1 cellular context compared by ENCODE assay signal in the genomic region with DNA sequence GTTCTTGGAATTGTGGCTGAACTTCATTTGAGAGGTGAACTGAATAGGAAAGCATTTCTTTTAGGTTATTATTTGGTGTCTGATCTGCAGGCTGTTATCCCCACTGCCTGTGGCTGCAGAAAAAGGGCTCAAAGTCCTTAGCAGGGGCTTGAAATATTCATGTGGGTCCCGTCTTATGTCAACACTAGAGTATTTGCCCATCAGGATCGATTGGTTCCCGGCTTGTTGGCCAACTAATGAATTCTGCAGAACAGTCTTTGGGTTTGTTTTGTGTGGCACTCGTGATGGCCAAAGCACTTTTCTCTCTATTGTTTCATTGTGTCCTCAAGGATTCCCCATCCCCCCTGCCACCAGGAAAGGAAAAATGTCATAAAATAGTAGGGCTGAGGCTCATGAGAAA.
A peak's percentile ranks its signal among the peaks of the same experiment; 100 is the strongest.
TF ChIP-seq lines count a peak whose summit lies in the region.

No MANE protein-coding gene starts in this region.

TF ChIP-seq in HepG2, 621 proteins besides CTCF, POLR2A, EP300 and RAD21 (continued from another document and continues in another):
- TF ChIP-seq ZNF407 (CRISPR knock-in tag; IDR thresholded peaks at IDR 0.05; ENCODE audit: not compliant biosample characterization) (no peak), ZNF232 (CRISPR knock-in tag; IDR thresholded peaks at IDR 0.05; ENCODE audit: borderline replicate concordance) (peak; percentile 57; the same call in 1 of the 2 replicates), ZNF205 (CRISPR knock-in tag; IDR thresholded peaks at IDR 0.05) (peak; percentile 55; the same call in 1 of the 2 replicates), ZNF724P (CRISPR knock-in tag; IDR thresholded peaks at IDR 0.05; ENCODE audit: borderline replicate concordance) (no peak), NKX3-1 (CRISPR knock-in tag; IDR thresholded peaks at IDR 0.05) (0 out of 2 replicates have a peak, but pooled peaks have one; percentile 42), HOXA5 (CRISPR knock-in tag; IDR thresholded peaks at IDR 0.05) (peak; percentile 62; the same call in 1 of the 2 replicates), SP2 (CRISPR knock-in tag; IDR thresholded peaks at IDR 0.05) (no peak), DPF2 (CRISPR knock-in tag; IDR thresholded peaks at IDR 0.05; ENCODE audit: borderline replicate concordance, low read depth) (peak; percentile 91), HOXA9 (CRISPR knock-in tag; IDR thresholded peaks at IDR 0.05; ENCODE audit: borderline replicate concordance) (no peak), ZNF30 (CRISPR knock-in tag; IDR thresholded peaks at IDR 0.05) (no peak), PHF21A (CRISPR knock-in tag; IDR thresholded peaks at IDR 0.05) (peak; percentile 83), ZNF263 (CRISPR knock-in tag; IDR thresholded peaks at IDR 0.05) (no peak), ISL2 (CRISPR knock-in tag; IDR thresholded peaks at IDR 0.05) (peak; percentile 80), KLF16 (CRISPR knock-in tag; IDR thresholded peaks at IDR 0.05) (peak in 1 of 2 experiments; percentile 69; a peak in 1 of 4 replicates), ZSCAN29 (CRISPR knock-in tag; conservative IDR thresholded peaks at IDR 0.05) (no peak), PHF20 (CRISPR knock-in tag; IDR thresholded peaks at IDR 0.05) (no peak), BHLHE40 (IDR thresholded peaks at IDR 0.05; ENCODE audit: low read length) (peak; percentile 56; the same call in 1 of the 2 replicates), TRIM22 (IDR thresholded peaks at IDR 0.05) (no peak), MIXL1 (CRISPR knock-in tag; IDR thresholded peaks at IDR 0.05) (peak; percentile 75), ZNF17 (CRISPR knock-in tag; IDR thresholded peaks at IDR 0.05) (no peak), ELF3 (CRISPR knock-in tag; IDR thresholded peaks at IDR 0.05) (peak; percentile 56), ZNF556 (CRISPR knock-in tag; IDR thresholded peaks at IDR 0.05; ENCODE audit: borderline replicate concordance) (0 out of 2 replicates have a peak, but pooled peaks have one; percentile 29), ZNF710 (CRISPR knock-in tag; IDR thresholded peaks at IDR 0.05; ENCODE audit: borderline replicate concordance) (peak; percentile 22; the same call in 1 of the 2 replicates), NCOA1 (CRISPR knock-in tag; IDR thresholded peaks at IDR 0.05) (no peak), ZNF264 (CRISPR knock-in tag; IDR thresholded peaks at IDR 0.05) (peak; percentile 63; the same call in 1 of the 2 replicates), ZNF317 (CRISPR knock-in tag; IDR thresholded peaks at IDR 0.05) (0 out of 2 replicates have a peak, but pooled peaks have one; percentile 35), BCL6 (CRISPR knock-in tag; IDR thresholded peaks at IDR 0.05) (peak; percentile 72), FOXP1 (IDR thresholded peaks at IDR 0.05) (no peak), FOXP1 (CRISPR knock-in tag; IDR thresholded peaks at IDR 0.05) (peak; percentile 54; the same call in 1 of the 2 replicates), LBX2 (CRISPR knock-in tag; IDR thresholded peaks at IDR 0.05; ENCODE audit: borderline replicate concordance) (no peak), RBM39 (IDR thresholded peaks at IDR 0.05; ENCODE audit: low read depth, low read length, poor library complexity, severe bottlenecking) (no peak)
- TF ChIP-seq, protein P1, sequence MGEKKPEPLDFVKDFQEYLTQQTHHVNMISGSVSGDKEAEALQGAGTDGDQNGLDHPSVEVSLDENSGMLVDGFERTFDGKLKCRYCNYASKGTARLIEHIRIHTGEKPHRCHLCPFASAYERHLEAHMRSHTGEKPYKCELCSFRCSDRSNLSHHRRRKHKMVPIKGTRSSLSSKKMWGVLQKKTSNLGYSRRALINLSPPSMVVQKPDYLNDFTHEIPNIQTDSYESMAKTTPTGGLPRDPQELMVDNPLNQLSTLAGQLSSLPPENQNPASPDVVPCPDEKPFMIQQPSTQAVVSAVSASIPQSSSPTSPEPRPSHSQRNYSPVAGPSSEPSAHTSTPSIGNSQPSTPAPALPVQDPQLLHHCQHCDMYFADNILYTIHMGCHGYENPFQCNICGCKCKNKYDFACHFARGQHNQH (CRISPR knock-in tag; IDR thresholded peaks at IDR 0.05), result peak; percentile 49; the same call in 1 of the 2 replicates
- TF ChIP-seq, protein P2, sequence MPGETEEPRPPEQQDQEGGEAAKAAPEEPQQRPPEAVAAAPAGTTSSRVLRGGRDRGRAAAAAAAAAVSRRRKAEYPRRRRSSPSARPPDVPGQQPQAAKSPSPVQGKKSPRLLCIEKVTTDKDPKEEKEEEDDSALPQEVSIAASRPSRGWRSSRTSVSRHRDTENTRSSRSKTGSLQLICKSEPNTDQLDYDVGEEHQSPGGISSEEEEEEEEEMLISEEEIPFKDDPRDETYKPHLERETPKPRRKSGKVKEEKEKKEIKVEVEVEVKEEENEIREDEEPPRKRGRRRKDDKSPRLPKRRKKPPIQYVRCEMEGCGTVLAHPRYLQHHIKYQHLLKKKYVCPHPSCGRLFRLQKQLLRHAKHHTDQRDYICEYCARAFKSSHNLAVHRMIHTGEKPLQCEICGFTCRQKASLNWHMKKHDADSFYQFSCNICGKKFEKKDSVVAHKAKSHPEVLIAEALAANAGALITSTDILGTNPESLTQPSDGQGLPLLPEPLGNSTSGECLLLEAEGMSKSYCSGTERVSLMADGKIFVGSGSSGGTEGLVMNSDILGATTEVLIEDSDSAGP (CRISPR knock-in tag; IDR thresholded peaks at IDR 0.05; ENCODE audit: borderline replicate concordance), result no peak
- TF ChIP-seq, protein P3, sequence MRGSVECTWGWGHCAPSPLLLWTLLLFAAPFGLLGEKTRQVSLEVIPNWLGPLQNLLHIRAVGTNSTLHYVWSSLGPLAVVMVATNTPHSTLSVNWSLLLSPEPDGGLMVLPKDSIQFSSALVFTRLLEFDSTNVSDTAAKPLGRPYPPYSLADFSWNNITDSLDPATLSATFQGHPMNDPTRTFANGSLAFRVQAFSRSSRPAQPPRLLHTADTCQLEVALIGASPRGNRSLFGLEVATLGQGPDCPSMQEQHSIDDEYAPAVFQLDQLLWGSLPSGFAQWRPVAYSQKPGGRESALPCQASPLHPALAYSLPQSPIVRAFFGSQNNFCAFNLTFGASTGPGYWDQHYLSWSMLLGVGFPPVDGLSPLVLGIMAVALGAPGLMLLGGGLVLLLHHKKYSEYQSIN (CRISPR knock-in tag; IDR thresholded peaks at IDR 0.05; ENCODE audit: borderline replicate concordance), result no peak
